Comparison of ENCODE assay signal across 7 cellular contexts in genomic region chr19:19464339-19465098, GRCh38. TPM values are rescaled to one million over a fixed set of nuclear protein-coding genes. Genes with fewer than 3 reads are reported as not detected.
DNase-seq lines count a peak whose midpoint lies in the region; ATAC-seq and TF ChIP-seq lines count a peak whose summit lies in the region.

No MANE protein-coding gene starts in this region.

- H3K9ac ChIP-seq in HUES48 (ENCODE audit: low read depth, low read length), result peak overlapping the region; percentile 65
- peak overlapping the region; percentile 71 for H3K9ac ChIP-seq in smooth muscle cell (ENCODE audit: low read depth)

- 29% methylated on average over 13 of the region's 13 CpGs for WGBS in smooth muscle cell (ENCODE audit: low lambda C conversion rate)

- peak overlapping the region; percentile 78 for H3K4me2 ChIP-seq in smooth muscle cell

- H3K9me3 ChIP-seq in HUES48 (ENCODE audit: control insufficient read depth, insufficient read depth, low read length) (peaks cover 15% of the 10 kb centered on the region), smooth muscle cell (replicated peaks; ENCODE audit: low read depth) (peaks cover 17% of the 10 kb centered on the region), MG63 (peaks cover 43% of the 10 kb centered on the region)

- TF ChIP-seq CTCF in brain microvascular endothelial cell (IDR thresholded peaks at IDR 0.05; ENCODE audit: low read depth, low read length, missing control alignments) (no peak), smooth muscle cell (IDR thresholded peaks at IDR 0.05; ENCODE audit: borderline replicate concordance, insufficient read depth, poor library complexity, severe bottlenecking) (no peak)

- peaks cover 3% of the 10 kb centered on the region for H3F3A ChIP-seq in smooth muscle cell (ENCODE audit: low read depth)

- peaks cover 43% of the 10 kb centered on the region for H4K20me1 ChIP-seq in smooth muscle cell (ENCODE audit: low read depth)

- in situ Hi-C loops in brain microvascular endothelial cell (cut with HindIII; ENCODE audit: low pct_ligation_motif_present, low sequenced_read_pairs), result no loop called here

- ATAC-seq in GM21381 (IDR thresholded peaks at IDR 0.05; ENCODE audit: unreplicated experiment), result no peak

- H3K79me2 ChIP-seq in smooth muscle cell (ENCODE audit: low read depth), result peaks cover 87% of the 10 kb centered on the region

- peak overlapping the region; percentile 89 for H3K27ac ChIP-seq in HUES48 (ENCODE audit: low read depth, low read length)
- H3K27ac ChIP-seq in brain microvascular endothelial cell, result peak overlapping the region; percentile 77
- peak overlapping the region; percentile 85 for H3K27ac ChIP-seq in smooth muscle cell (ENCODE audit: low read depth)

- H3K4me3 ChIP-seq in HUES48 (ENCODE audit: low read depth, low read length), result no peak overlapping the region
- no peak overlapping the region for H3K4me3 ChIP-seq in brain microvascular endothelial cell (ENCODE audit: low read depth, low read length)
- no peak overlapping the region for H3K4me3 ChIP-seq in smooth muscle cell
- no peak overlapping the region for H3K4me3 ChIP-seq in MG63

- H3K36me3 ChIP-seq in HUES48 (ENCODE audit: control insufficient read depth, insufficient read depth, low read length) (peaks cover 41% of the 10 kb centered on the region), brain microvascular endothelial cell (replicated peaks) (peaks cover 28% of the 10 kb centered on the region), smooth muscle cell (ENCODE audit: low read depth) (peaks cover 23% of the 10 kb centered on the region), MG63 (peaks cover 83% of the 10 kb centered on the region)

- no peak overlapping the region for H2AFZ ChIP-seq in smooth muscle cell (ENCODE audit: low read depth)

- H3K27me3 ChIP-seq in HUES48 (ENCODE audit: control insufficient read depth, insufficient read depth, low read length), result no peaks in the 10 kb centered on the region
- no peaks in the 10 kb centered on the region for H3K27me3 ChIP-seq in brain microvascular endothelial cell (replicated peaks)
- H3K27me3 ChIP-seq in smooth muscle cell (ENCODE audit: low read depth), result no peaks in the 10 kb centered on the region
- H3K27me3 ChIP-seq in MG63, result no peaks in the 10 kb centered on the region

- H3K4me1 ChIP-seq in HUES48 (ENCODE audit: control insufficient read depth, insufficient read depth, low read length) (peaks cover 57% of the 10 kb centered on the region), smooth muscle cell (ENCODE audit: low read depth) (peaks cover 49% of the 10 kb centered on the region)

- DNase-seq in brain microvascular endothelial cell, result peak; percentile 82
- peak; percentile 81 for DNase-seq in iris pigment epithelial cell (ENCODE audit: low read depth)
- DNase-seq in smooth muscle cell (lab: John Stamatoyannopoulos, UW; ENCODE audit: unreplicated experiment), result no peak
- no peak for DNase-seq in MG63
- no peak for DNase-seq in activated CD8-positive, alpha-beta memory T cell treated with anti-CD3 and anti-CD28 coated beads for 24 hours

RNA-seq across cellular contexts. Expression of gene TSSK6, which starts 50.8 kb away (rescaled TPM):
- 1.3 and 5.4 TPM in 2 replicates for total RNA-seq in smooth muscle cell
- 0.31 and 0.49 TPM in 2 replicates for polyA plus RNA-seq in smooth muscle cell
- 9.0 TPM in 1 of 2 replicates, not detected in the other for total RNA-seq in MG63 (2014; rRNA removed; shearing (Covaris generic); ENCODE audit: low replicate concordance)

RNA-seq across cellular contexts. Expression of gene NDUFA13, which starts 51.5 kb away (rescaled TPM):
- 42.3 and 51.8 TPM in 2 replicates for total RNA-seq in smooth muscle cell
- polyA plus RNA-seq in smooth muscle cell, result 559 and 575 TPM in 2 replicates
- 152 and 344 TPM in 2 replicates for total RNA-seq in MG63 (2014; rRNA removed; shearing (Covaris generic); ENCODE audit: low replicate concordance)

RNA-seq across cellular contexts. Expression of gene GATAD2A, which starts 59.0 kb away (rescaled TPM):
- total RNA-seq in smooth muscle cell, result 26.8 and 27.1 TPM in 2 replicates
- 27.0 and 38.3 TPM in 2 replicates for polyA plus RNA-seq in smooth muscle cell
- 46.3 and 69.1 TPM in 2 replicates for total RNA-seq in MG63 (2014; rRNA removed; shearing (Covaris generic); ENCODE audit: low replicate concordance)

Comparison
In these comparisons a context has a peak if more than half of its experiments do, and no peak if none do; other contexts are left out.
1. DNase-seq: peak in brain microvascular endothelial cell (single experiment) and iris pigment epithelial cell (single experiment); none in smooth muscle cell (single experiment), MG63 (single experiment) and activated CD8-positive, alpha-beta memory T cell treated with anti-CD3 and anti-CD28 coated beads for 24 hours (single experiment).
2. Peak in every context shown above with its lines, with median percentiles within 50 percentile points of each other: H3K27ac ChIP-seq.